Comparison of ENCODE assay signal across 2 cellular contexts in genomic region chrX:29478336-29479069, GRCh38.
TF ChIP-seq lines count a peak whose summit lies in the region.

No MANE protein-coding gene starts in this region.

TF ChIP-seq in HCT116, 20 proteins besides CTCF, POLR2A, EP300 and RAD21 (continued from another document):
- TF ChIP-seq SP1 (IDR thresholded peaks at IDR 0.05; ENCODE audit: low read depth), result no peak

TF ChIP-seq in HepG2, 621 proteins besides CTCF, POLR2A, EP300 and RAD21 (continued from another document):
- TF ChIP-seq MAFF (IDR thresholded peaks at IDR 0.05; ENCODE audit: low read depth, low read length) (no peak), SMC3 (IDR thresholded peaks at IDR 0.05; ENCODE audit: low read length) (peak; percentile 12; the same call in 1 of the 2 replicates)
